8 cellular contexts compared by ENCODE assay signal in the genomic region with DNA sequence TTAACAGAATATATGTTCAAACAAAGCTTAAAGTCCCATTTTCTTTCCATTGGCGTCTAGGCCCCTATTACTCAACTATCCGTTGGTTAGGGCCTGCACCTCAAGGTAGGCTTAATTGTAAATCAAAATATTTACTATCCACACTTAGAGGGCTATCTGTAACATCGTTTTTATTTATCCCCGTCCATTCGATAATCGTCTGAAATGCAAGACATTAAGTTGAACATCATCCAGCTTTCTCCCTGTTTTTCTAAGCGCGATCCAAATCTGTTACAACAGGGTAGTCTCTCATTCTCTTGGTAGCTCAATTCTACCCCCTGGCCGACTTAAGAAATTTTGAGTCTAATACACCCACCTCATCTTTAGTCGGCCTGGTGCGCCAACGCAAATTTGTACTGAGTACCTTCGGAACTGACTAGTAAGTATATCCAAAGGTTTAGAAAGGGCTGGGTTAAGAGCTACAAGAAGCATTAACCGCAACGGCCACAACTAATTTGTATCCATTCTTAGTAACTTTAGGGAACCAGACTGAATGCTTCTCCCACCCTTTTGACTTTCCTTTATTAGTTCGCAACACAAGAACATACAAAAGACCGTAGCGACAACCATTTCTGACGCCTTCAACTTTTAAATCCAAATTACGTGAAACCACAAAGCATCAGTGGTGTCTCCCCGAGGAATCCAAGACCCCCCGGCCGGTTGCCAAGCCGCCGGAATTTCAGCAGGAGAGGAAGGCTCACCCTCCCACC. TPM values are rescaled to one million over a fixed set of nuclear protein-coding genes. Genes with fewer than 3 reads are reported as not detected.
DNase-seq lines count a peak whose midpoint lies in the region; ATAC-seq, FAIRE-seq and TF ChIP-seq lines count a peak whose summit lies in the region.

No MANE protein-coding gene starts in this region.

- H3K27ac Mint-ChIP-seq in naive thymus-derived CD8-positive, alpha-beta T cell, result peak overlapping the region; percentile 91 to 99 (median 98)

- POLR2A ChIA-PET in naive thymus-derived CD8-positive, alpha-beta T cell (lab: Charles Lee), result interaction anchor here (0.7 to 3.1 kb wide), 27 partner anchors 9 to 1473 kb away, joined by 3 to 44 read pairs (median 6); partner anchors contain the start of genes DENND5A, EIF3F, EIF4G2 and IPO7

- no peak for ATAC-seq in naive thymus-derived CD8-positive, alpha-beta T cell
- no peak for ATAC-seq in GM21526 (IDR thresholded peaks at IDR 0.05; ENCODE audit: low FRiP score, unreplicated experiment)

- peak; percentile 29 for DNase-seq in GM13976 (ENCODE audit: low spot score)
- DNase-seq in NCI-H2227 (lab: John Stamatoyannopoulos, UW; ENCODE audit: unreplicated experiment), result peak; percentile 58
- DNase-seq in activated T-cell treated with anti-CD3 and anti-CD28 coated beads, Interleukin-2, amount 50 U/mL, for 1 hour, result peak; percentile 40
- DNase-seq in esophagus muscularis mucosa (ENCODE audit: extremely low spot score), result no peak
- DNase-seq in naive thymus-derived CD8-positive, alpha-beta T cell, result peak in 4 of 10 donors; percentile 8 to 19 (median 11)
- no peak for DNase-seq in suprapubic skin (ENCODE audit: low spot score in 2 of 2)
- no peak for DNase-seq in HTR-8/SVneo (ENCODE audit: insufficient read length, low spot score)

- in situ Hi-C loops in GM13976 (cut with MboI; ENCODE audit: low sequenced_read_pairs, unreplicated experiment), result no loop called here

- TF ChIP-seq CTCF in GM13976 (IDR thresholded peaks at IDR 0.05; ENCODE audit: borderline replicate concordance, control extremely low read depth, extremely low read depth, insufficient read depth, missing control alignments) (no peak), esophagus muscularis mucosa (IDR thresholded peaks at IDR 0.05) (no peak), suprapubic skin (IDR thresholded peaks at IDR 0.05) (no peak)

- no peak for FAIRE-seq in HTR-8/SVneo (lab: Jason Lieb, UNC)

- WGBS in esophagus muscularis mucosa, result 3% methylated on average over 25 of the region's 25 CpGs
- WGBS in suprapubic skin, result 2% methylated on average over 25 of the region's 25 CpGs

- H3K27ac ChIP-seq in esophagus muscularis mucosa (replicated peaks in 1 of 4) (peak overlapping the region; percentile 94 to 99 (median 97)), suprapubic skin (peak overlapping the region; percentile 100)

- H3K36me3 Mint-ChIP-seq in naive thymus-derived CD8-positive, alpha-beta T cell, result peaks cover 0 to 7% (median 6%) of the 10 kb centered on the region in 3 donors

- peaks cover 0 to 1% (median 0%) of the 10 kb centered on the region in 5 donors for H3K27me3 Mint-ChIP-seq in naive thymus-derived CD8-positive, alpha-beta T cell

- H3K27me3 ChIP-seq in esophagus muscularis mucosa (no peaks in the 10 kb centered on the region), suprapubic skin (no peaks in the 10 kb centered on the region)

- TF ChIP-seq EP300 in esophagus muscularis mucosa (IDR thresholded peaks at IDR 0.05), result no peak
- TF ChIP-seq EP300 in suprapubic skin (IDR thresholded peaks at IDR 0.05), result no peak

- peaks cover 0 to 4% (median 0%) of the 10 kb centered on the region in 9 donors for H3K9me3 Mint-ChIP-seq in naive thymus-derived CD8-positive, alpha-beta T cell

- H3K4me1 ChIP-seq in esophagus muscularis mucosa, result peaks cover 22 to 35% (median 28%) of the 10 kb centered on the region in 4 donors
- peaks cover 27% of the 10 kb centered on the region for H3K4me1 ChIP-seq in suprapubic skin

- no peaks in the 10 kb centered on the region for H3K9me3 ChIP-seq in esophagus muscularis mucosa
- no peaks in the 10 kb centered on the region for H3K9me3 ChIP-seq in suprapubic skin

- intact Hi-C loops in esophagus muscularis mucosa (cut with DNase I), result loop anchor here (5.0 to 10.0 kb wide), 2 partner anchors 145 to 197 kb away; partner anchors contain the start of gene TMEM41B

- H3K36me3 ChIP-seq in esophagus muscularis mucosa (no peaks in the 10 kb centered on the region), suprapubic skin (no peaks in the 10 kb centered on the region)

- peaks cover 9 to 34% (median 33%) of the 10 kb centered on the region in 4 donors for H3K4me1 Mint-ChIP-seq in naive thymus-derived CD8-positive, alpha-beta T cell

- no peak for TF ChIP-seq POLR2A in esophagus muscularis mucosa (IDR thresholded peaks at IDR 0.05; ENCODE audit: low read depth)
- no peak for TF ChIP-seq POLR2A in suprapubic skin (IDR thresholded peaks at IDR 0.05)

- H3K4me3 ChIP-seq in esophagus muscularis mucosa (peak overlapping the region; percentile 73 to 94 (median 78)), suprapubic skin (peak overlapping the region; percentile 79)

- peak overlapping the region; percentile 88 to 99 (median 96) for H3K4me3 Mint-ChIP-seq in naive thymus-derived CD8-positive, alpha-beta T cell

RNA-seq across cellular contexts. Expression of gene ZNF143, which starts 1.1 kb away (rescaled TPM):
- total RNA-seq in esophagus muscularis mucosa (10 to 100 TPM; 30.0 to 38.8 (median 34.5) TPM), suprapubic skin (10 to 100 TPM; 16.1 to 25.9 (median 18.4) TPM)
- total RNA-seq in naive thymus-derived CD8-positive, alpha-beta T cell, result 10 to 100 TPM; 51.3 TPM
- polyA plus RNA-seq in naive thymus-derived CD8-positive, alpha-beta T cell, result 10 to 100 TPM; 28.1 to 38.5 (median 32.9) TPM

Comparison
In these comparisons a context has a peak if more than half of its experiments do, and no peak if none do; other contexts are left out.
1. DNase-seq: peak in GM13976 (single experiment), NCI-H2227 (single experiment) and activated T-cell treated with anti-CD3 and anti-CD28 coated beads, Interleukin-2, amount 50 U/mL, for 1 hour (single experiment); none in esophagus muscularis mucosa (single experiment), suprapubic skin (0 of 2) and HTR-8/SVneo (single experiment).